Comparison of ENCODE assay signal across 8 cellular contexts in the genomic region with DNA sequence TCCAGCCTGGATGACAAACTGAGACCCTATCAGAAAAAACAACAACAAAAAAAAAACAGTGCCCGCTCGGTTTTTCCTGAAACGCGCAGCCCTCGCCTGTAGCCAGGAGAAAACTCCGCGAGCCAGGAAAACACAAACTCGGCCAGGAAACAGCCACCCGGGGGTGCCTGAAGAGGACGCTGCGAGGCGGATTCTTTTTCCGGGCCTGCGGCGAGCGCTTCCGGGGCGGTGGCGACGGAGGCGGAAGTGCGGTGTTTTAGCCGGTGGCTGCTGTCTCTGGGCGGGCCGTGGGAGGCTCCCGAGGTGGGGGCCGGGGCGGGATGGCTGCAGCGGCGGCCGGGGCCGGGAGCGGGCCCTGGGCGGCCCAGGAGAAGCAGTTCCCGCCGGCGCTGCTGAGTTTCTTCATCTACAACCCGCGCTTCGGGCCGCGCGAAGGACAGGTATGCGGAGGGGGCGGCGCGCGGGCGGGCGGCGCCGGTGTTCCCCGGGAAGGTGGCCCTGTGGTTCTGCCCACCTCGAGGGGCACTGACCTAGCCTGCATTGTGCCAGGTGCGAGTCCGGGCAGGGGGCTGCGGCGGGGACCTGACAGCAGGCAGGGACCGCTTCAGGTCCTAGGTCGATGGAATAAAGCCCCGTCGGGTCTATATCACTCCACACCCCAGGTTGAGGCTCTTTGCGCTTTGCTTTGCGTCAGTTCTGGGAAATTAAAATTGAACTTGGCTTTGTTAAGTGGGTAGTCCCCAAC. TPM values are rescaled to one million over a fixed set of nuclear protein-coding genes. Genes with fewer than 3 reads are reported as not detected.
DNase-seq lines count a peak whose midpoint lies in the region; ATAC-seq, FAIRE-seq and TF ChIP-seq lines count a peak whose summit lies in the region.
"Not testable (repeated sequence)": the region's sequence is repeated elsewhere in the genome, so short reads cannot be mapped to it uniquely, and the experiment has no call there.

Gene CCZ1 (plus strand): TSS at position 254 of the 745 bp plus-strand sequence. CDS start 67 bp downstream, at position 321.

- not testable (repeated sequence) for TF ChIP-seq EP300 in HepG2 (IDR thresholded peaks at IDR 0.05; ENCODE audit: low read depth in 2 of 2, low read length in 2 of 2); HepG2 (CRISPR knock-in tag; IDR thresholded peaks at IDR 0.05; ENCODE audit: borderline replicate concordance)

- POLR2A ChIA-PET in HepG2 (lab: Yijun Ruan, JAX): not testable (repeated sequence)

- 0 out of 2 replicates have a peak within 1 kb of the TSS, but pooled peaks have one; percentile 22 for H3K9ac ChIP-seq in HepG2 (ENCODE audit: insufficient read depth, low read depth, low read length)

- not testable (repeated sequence) for H3K36me3 ChIP-seq in BE2C; HepG2 (replicated peaks in 1 of 2; ENCODE audit: control insufficient read depth in 1 of 2, insufficient read depth in 2 of 2, low read length in 2 of 2)

- ATAC-seq in HG03159 (IDR thresholded peaks at IDR 0.05; ENCODE audit: unreplicated experiment) (peak; percentile 86), HepG2 (peak; percentile 98)

- TF ChIP-seq CTCF in BE2C (IDR thresholded peaks at IDR 0.05; ENCODE audit: low read depth, low read length) (peak; percentile 31), HepG2 (CRISPR knock-in tag; IDR thresholded peaks at IDR 0.05) (peak; percentile 47)

- in situ Hi-C loops in HepG2 (cut with HindIII; ENCODE audit: extremely low pct_ligation_motif_present, low pct_unique_long_range_greater_than_20kb): not testable (repeated sequence)

- FAIRE-seq in HepG2 (lab: Jason Lieb, UNC): not testable (repeated sequence)

- H4K20me1 ChIP-seq in HepG2 (ENCODE audit: insufficient read depth, low read length): not testable (repeated sequence)

- intact Hi-C loops in HepG2 (cut with micrococcal nuclease; ENCODE audit: unreplicated experiment): not testable (repeated sequence)

- H2AFZ ChIP-seq in HepG2 (ENCODE audit: low read length): not testable (repeated sequence)

- H3K4me1 ChIP-seq in BE2C; HepG2 (ENCODE audit: insufficient read depth, low read length): not testable (repeated sequence)

- not testable (repeated sequence) for H3K9me3 ChIP-seq in BE2C; HepG2 (ENCODE audit: low read length)

- TF ChIP-seq POLR2A in GM19193 (IDR thresholded peaks at IDR 0.05; ENCODE audit: extremely low read depth, insufficient read depth, insufficient read length): peak; percentile 41
- peak in 1 of 2 experiments; percentile 35; a peak in 1 of 4 replicates for TF ChIP-seq POLR2A in HepG2 (IDR thresholded peaks at IDR 0.05; ENCODE audit: insufficient read depth in 1 of 2, low read depth in 2 of 2, low read length in 2 of 2)

- peak within 1 kb of the TSS; percentile 45 for H3K4me2 ChIP-seq in HepG2 (ENCODE audit: low read depth, low read length)

- not testable (repeated sequence) for BruUV-seq in HepG2 (replicated peaks; lab: Mats Ljungman, UMichigan)

- WGBS in HepG2 (ENCODE audit: low lambda C conversion rate): 3% methylated on average over 7 of the region's 64 CpGs

- not testable (repeated sequence) for H3K79me2 ChIP-seq in HepG2 (ENCODE audit: insufficient read depth, low read length)

- TF ChIP-seq RAD21 in HepG2 (CRISPR knock-in tag; IDR thresholded peaks at IDR 0.05): not testable (repeated sequence)

- DNase-seq in BE2C (peak; percentile 84), NCI-H510A treated with DMSO at 0.1 percent for 48 hours (lab: John Stamatoyannopoulos, UW) (peak; percentile 23), dermis blood vessel endothelial cell (peak; percentile 54), HepG2 (ENCODE audit: low spot score) (peak; percentile 29)
- peak; percentile 45 to 59 for DNase-seq in activated CD4-positive, alpha-beta T cell treated with anti-CD3 and anti-CD28 coated beads, Interleukin-2, amount 50 U/mL, for 48 hours
- DNase-seq in stimulated activated CD4-positive, alpha-beta T cell treated with anti-CD3 and anti-CD28 coated beads, Interleukin-2, amount 100 ng/mL, for 4 hours (ENCODE audit: low read depth): peak; percentile 66

- H3K27ac ChIP-seq in HepG2 (ENCODE audit: extremely low read length, insufficient read depth, low read length): not testable (repeated sequence)

- peak within 1 kb of the TSS; percentile 54 for H3K4me3 ChIP-seq in BE2C (ENCODE audit: low read depth, low read length)
- peak within 1 kb of the TSS; percentile 34 to 48 (median 48); a peak in 4 of 6 replicates for H3K4me3 ChIP-seq in HepG2 (replicated peaks in 1 of 3; ENCODE audit: insufficient read depth in 1 of 3, low read depth in 2 of 3, low read length in 3 of 3)

- CTCF ChIA-PET in HepG2 (lab: Yijun Ruan, JAX; ENCODE audit: low intra/inter-chr PET ratio, low total read pairs): not testable (repeated sequence)

- H3K27me3 ChIP-seq in BE2C; HepG2 (ENCODE audit: control insufficient read depth in 1 of 2, insufficient read depth in 2 of 2, low read length in 2 of 2): not testable (repeated sequence)

TF ChIP-seq in HepG2, 621 proteins besides CTCF, POLR2A, EP300 and RAD21 (continues in another document):
- TF ChIP-seq POLR2AphosphoS5 (IDR thresholded peaks at IDR 0.05; ENCODE audit: low read depth, low read length) (peak; percentile 43), ZNF687 (CRISPR knock-in tag; IDR thresholded peaks at IDR 0.05) (peak; percentile 45), GABPA (IDR thresholded peaks at IDR 0.05; ENCODE audit: low read depth, low read length) (peak; percentile 58), GABPA (CRISPR knock-in tag; IDR thresholded peaks at IDR 0.05; ENCODE audit: low read depth) (peak; percentile 81), TAF1 (CRISPR knock-in tag; IDR thresholded peaks at IDR 0.05) (peak; percentile 23; the same call in 1 of the 2 replicates), THAP11 (CRISPR knock-in tag; IDR thresholded peaks at IDR 0.05) (peak; percentile 71)

RNA-seq across cellular contexts. Expression of gene CCZ1, which starts in this region (rescaled TPM):
- polyA plus RNA-seq in BE2C (2012; ENCODE audit: insufficient read depth, insufficient read length, low read depth): 49.0 TPM
- total RNA-seq in dermis blood vessel endothelial cell (73.1 and 80.2 TPM in 2 replicates), HepG2 (2016; rRNA removed; fragmentation: Illumina TruSeq; extraction: Trizol) (66.7 and 74.3 TPM in 2 replicates)
- 42.1 and 45.3 TPM in 2 replicates for total RNA-seq in HepG2 (2016; cell fraction: cytosol; rRNA removed; fragmentation: Illumina TruSeq; extraction: Trizol; ENCODE audit: low read depth)
- 64.1 and 73.6 TPM in 2 replicates for total RNA-seq in HepG2 (2016; cell fraction: insoluble cytoplasmic fraction; rRNA removed; fragmentation: Illumina TruSeq; extraction: Trizol)
- 56.0 and 59.1 TPM in 2 replicates for total RNA-seq in HepG2 (2016; cell fraction: membrane; rRNA removed; fragmentation: Illumina TruSeq; extraction: Trizol)
- total RNA-seq in HepG2 (2016; cell fraction: nucleus; rRNA removed; fragmentation: Illumina TruSeq; extraction: Trizol): 31.5 and 34.1 TPM in 2 replicates
- 17.4 and 19.1 TPM in 2 replicates for polyA plus RNA-seq in HepG2 (2011; rRNA removed)
- polyA plus RNA-seq in HepG2 (2011; cell fraction: cytosol; rRNA removed): 9.8 and 15.1 TPM in 2 replicates
- polyA plus RNA-seq in HepG2 (2011; cell fraction: nucleus; rRNA removed): 8.6 and 10.9 TPM in 2 replicates
- polyA plus RNA-seq in HepG2 (2012): 25.2 and 26.6 TPM in 2 replicates
- 25.2 and 27.9 TPM in 2 replicates for polyA plus RNA-seq in HepG2 (2016; cell fraction: cytosol; fragmentation: Illumina TruSeq; extraction: Trizol; ENCODE audit: low read depth)
- polyA plus RNA-seq in HepG2 (2016; cell fraction: insoluble cytoplasmic fraction; fragmentation: Illumina TruSeq; extraction: Trizol; ENCODE audit: low read depth): 74.2 and 75.3 TPM in 2 replicates
- polyA plus RNA-seq in HepG2 (2016; cell fraction: membrane; fragmentation: Illumina TruSeq; extraction: Trizol; ENCODE audit: low read depth): 35.9 and 47.0 TPM in 2 replicates
- 49.0 and 53.4 TPM in 2 replicates for polyA plus RNA-seq in HepG2 (2016; cell fraction: nucleus; fragmentation: Illumina TruSeq; extraction: Trizol; ENCODE audit: insufficient read depth, low read depth)
- polyA minus RNA-seq in HepG2 (2011; rRNA and poly(A)+ RNA removed; ENCODE audit: low replicate concordance): 7.3 and 29.4 TPM in 2 replicates
- 10.6 and 13.7 TPM in 2 replicates for polyA minus RNA-seq in HepG2 (2011; cell fraction: cytosol; rRNA and poly(A)+ RNA removed)
- polyA minus RNA-seq in HepG2 (2011; cell fraction: nucleus; rRNA and poly(A)+ RNA removed): 22.0 and 28.0 TPM in 2 replicates

Comparison
In these comparisons a context has a peak if more than half of its experiments do, and no peak if none do; other contexts are left out.
1. DNase-seq: peak in every context shown above with its lines; median percentile 84 in BE2C; 66 in stimulated activated CD4-positive, alpha-beta T cell treated with anti-CD3 and anti-CD28 coated beads, Interleukin-2, amount 100 ng/mL, for 4 hours; 54 in dermis blood vessel endothelial cell; 52 in activated CD4-positive, alpha-beta T cell treated with anti-CD3 and anti-CD28 coated beads, Interleukin-2, amount 50 U/mL, for 48 hours; 29 in HepG2; 23 in NCI-H510A treated with DMSO at 0.1 percent for 48 hours.